ENCODE assay signal across 8 cellular contexts in the genomic region with DNA sequence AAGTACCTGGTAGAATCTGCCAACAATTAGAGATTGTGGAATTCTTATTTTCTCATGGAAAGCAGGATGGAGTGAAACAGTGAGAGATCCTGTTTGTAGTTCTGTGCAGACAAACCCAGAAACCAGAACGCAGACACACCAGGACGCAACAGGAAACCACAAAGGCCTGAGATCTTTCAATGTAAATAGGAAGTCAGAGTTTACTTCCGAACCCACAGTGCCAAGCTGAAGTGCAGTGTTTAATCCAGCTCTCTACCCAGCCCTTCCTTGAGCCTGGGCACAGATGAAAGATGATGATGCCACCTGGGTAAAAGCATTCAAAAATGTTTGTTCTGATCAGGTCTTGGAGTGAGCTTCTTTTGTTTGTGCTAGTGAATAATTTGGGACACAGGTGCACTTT.
DNase-seq lines count a peak whose midpoint lies in the region; ATAC-seq lines count a peak whose summit lies in the region.

No MANE protein-coding gene starts in this region.

- DNase-seq in Right ventricle myocardium superior (no peak), cardiac septum (ENCODE audit: low spot score) (no peak), SW480 (ENCODE audit: low spot score) (peak; percentile 64), globus pallidus (ENCODE audit: low spot score) (peak; percentile 56), AG08395 (ENCODE audit: low spot score) (no peak), GOT3 (lab: John Stamatoyannopoulos, UW) (no peak), ecto neural progenitor cell (ENCODE audit: low spot score) (no peak)

- ATAC-seq in Right ventricle myocardium superior (ENCODE audit: poor library complexity) (peak; percentile 41), HG03378 (IDR thresholded peaks at IDR 0.05; ENCODE audit: unreplicated experiment) (peak; percentile 90)

- intact Hi-C loops in Right ventricle myocardium superior (cut with DNase I), result no loop called here
- intact Hi-C loops in cardiac septum (cut with DNase I), result no loop called here

Comparison
In these comparisons a context has a peak if more than half of its experiments do, and no peak if none do; other contexts are left out.
1. DNase-seq: peak in SW480 (single experiment) and globus pallidus (single experiment); none in Right ventricle myocardium superior (single experiment), cardiac septum (single experiment), AG08395 (single experiment), GOT3 (single experiment) and ecto neural progenitor cell (single experiment).